In the genomic region with DNA sequence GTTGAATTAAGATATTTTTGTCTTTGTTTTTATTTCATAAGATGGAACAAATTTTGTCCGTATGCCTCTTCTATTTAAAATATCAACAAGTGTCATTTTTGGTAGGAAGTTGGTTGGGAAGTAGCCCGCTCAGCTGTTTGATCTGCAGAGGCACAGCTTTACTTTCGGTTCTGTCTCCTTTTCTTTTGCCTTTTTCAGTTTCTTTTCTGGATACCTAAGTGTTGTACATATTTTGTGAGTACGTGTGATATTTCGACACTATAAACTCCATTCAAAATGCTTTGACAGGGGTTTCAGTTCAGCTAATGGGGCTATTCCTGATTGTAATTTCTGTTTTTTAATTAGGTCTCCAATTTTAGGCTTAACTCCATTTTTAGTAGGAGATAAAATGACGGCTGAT, we compare ENCODE assay signal across 20 cellular contexts.
DNase-seq lines count a peak whose midpoint lies in the region; ATAC-seq, FAIRE-seq and TF ChIP-seq lines count a peak whose summit lies in the region.
"Had no signal": no experiment of that assay in that cellular context is flagged by ENCODE, and none has a peak within 500 bp of the region (broad histone marks: within the 10 kb centered on the region; RNA-seq: fewer than 3 reads in every experiment).

No MANE protein-coding gene starts in this region.

- no peaks in the 10 kb centered on the region for H3K36me3 Mint-ChIP-seq in CD14-positive monocyte
- no peaks in the 10 kb centered on the region for H3K36me3 Mint-ChIP-seq in activated CD4-positive, alpha-beta memory T cell treated with anti-CD3 and anti-CD28 coated beads for 36 hours
- H3K36me3 Mint-ChIP-seq: CD8-positive, alpha-beta T cell had no signal

- no peak overlapping the region for H3K27ac ChIP-seq in gastroesophageal sphincter
- H3K27ac ChIP-seq: BLaER1 treated with 17β-estradiol and CSF1 and Interleukin-3, amounts not matched to agents 10 nM and 100 nM had no signal

- peak overlapping the region; percentile 31 to 61 for H3K4me3 Mint-ChIP-seq in CD14-positive monocyte
- no peak overlapping the region for H3K4me3 Mint-ChIP-seq in activated CD4-positive, alpha-beta memory T cell treated with anti-CD3 and anti-CD28 coated beads for 36 hours
- H3K4me3 Mint-ChIP-seq: CD8-positive, alpha-beta T cell had no signal

- intact Hi-C loops in CD14-positive monocyte (cut with micrococcal nuclease) = no loop called here
- intact Hi-C loops in activated CD4-positive, alpha-beta memory T cell treated with anti-CD3 and anti-CD28 coated beads for 36 hours (cut with micrococcal nuclease) = no loop called here

- TF ChIP-seq POLR2A in H54 (IDR thresholded peaks at IDR 0.05; ENCODE audit: low read depth, low read length) (no peak), gastroesophageal sphincter (IDR thresholded peaks at IDR 0.05) (no peak)

- H3K4me1 ChIP-seq in gastroesophageal sphincter = no peaks in the 10 kb centered on the region
- H3K4me1 ChIP-seq: BLaER1 treated with 17β-estradiol and CSF1 and Interleukin-3, amounts not matched to agents 10 nM and 100 nM had no signal

- TF ChIP-seq EP300 in gastroesophageal sphincter (IDR thresholded peaks at IDR 0.05) = no peak

- POLR2A ChIA-PET in activated CD4-positive, alpha-beta memory T cell treated with anti-CD3 and anti-CD28 coated beads for 36 hours (lab: Charles Lee) = no interaction called here

- peaks cover 0 to 10% (median 3%) of the 10 kb centered on the region in 7 donors for H3K9me3 Mint-ChIP-seq in CD14-positive monocyte
- H3K9me3 Mint-ChIP-seq in activated CD4-positive, alpha-beta memory T cell treated with anti-CD3 and anti-CD28 coated beads for 36 hours = peaks cover 25% of the 10 kb centered on the region

- no peak for TF ChIP-seq CTCF in CD14-positive monocyte (IDR thresholded peaks at IDR 0.05)
- no peak for TF ChIP-seq CTCF in gastroesophageal sphincter (IDR thresholded peaks at IDR 0.05)

- no peak overlapping the region for H3K4me3 ChIP-seq in gastroesophageal sphincter
- H3K4me3 ChIP-seq: BLaER1 treated with 17β-estradiol and CSF1 and Interleukin-3, amounts not matched to agents 10 nM and 100 nM had no signal

- no peaks in the 10 kb centered on the region for H3K4me1 Mint-ChIP-seq in CD14-positive monocyte
- H3K4me1 Mint-ChIP-seq in activated CD4-positive, alpha-beta memory T cell treated with anti-CD3 and anti-CD28 coated beads for 36 hours (ENCODE audit: low read depth) = no peaks in the 10 kb centered on the region

- DNase-seq in CD14-positive monocyte (ENCODE audit: low spot score) (no peak), H54 (ENCODE audit: insufficient read length, low spot score) (no peak), OCI-M1 (lab: John Stamatoyannopoulos, UW) (peak; percentile 46), myocyte (ENCODE audit: low read depth) (peak; percentile 13), NCI-H2227 treated with DMSO at 0.1 percent for 48 hours (lab: John Stamatoyannopoulos, UW) (no peak)
- no peak for DNase-seq in activated CD4-positive, alpha-beta memory T cell treated with anti-CD3 and anti-CD28 coated beads for 36 hours
- DNase-seq: ACHN; CD8-positive, alpha-beta T cell; DND-41; H7; IMR-90; NCI-H1417; NCI-H1694 treated with DMSO at 0.1 percent for 48 hours; NCI-H2107; NCI-H69; NK-92 treated with Interleukin-12 subunit alpha and Interleukin-12 subunit beta, amount 100 ng/mL, for 24 hours; Right ventricle myocardium superior had no signal

- FAIRE-seq in H54 (lab: Jason Lieb, UNC) = peak; percentile 36
- FAIRE-seq: GM12891 had no signal

- peaks cover 0 to 1% (median 0%) of the 10 kb centered on the region in 3 donors for H3K27me3 Mint-ChIP-seq in CD14-positive monocyte (ENCODE audit: low read depth in 3 of 3)
- H3K27me3 Mint-ChIP-seq in activated CD4-positive, alpha-beta memory T cell treated with anti-CD3 and anti-CD28 coated beads for 36 hours = no peaks in the 10 kb centered on the region

- WGBS in gastroesophageal sphincter (ENCODE audit: low coverage in 1 of 2), 2 donors = 29 to 66% methylated on average over 6 of the region's 6 CpGs

- H3K27ac Mint-ChIP-seq in CD14-positive monocyte = no peak overlapping the region
- H3K27ac Mint-ChIP-seq in activated CD4-positive, alpha-beta memory T cell treated with anti-CD3 and anti-CD28 coated beads for 36 hours = no peak overlapping the region
- H3K27ac Mint-ChIP-seq: CD8-positive, alpha-beta T cell had no signal

- H3K9me3 ChIP-seq in gastroesophageal sphincter = peaks cover 0 to 4% (median 0%) of the 10 kb centered on the region in 3 donors

- CTCF ChIA-PET in activated CD4-positive, alpha-beta memory T cell treated with anti-CD3 and anti-CD28 coated beads for 36 hours (lab: Charles Lee) = no interaction called here

- H3K27me3 ChIP-seq in gastroesophageal sphincter = no peaks in the 10 kb centered on the region
- H3K27me3 ChIP-seq: BLaER1 treated with 17β-estradiol and CSF1 and Interleukin-3, amounts not matched to agents 10 nM and 100 nM had no signal

- no peaks in the 10 kb centered on the region for H3K36me3 ChIP-seq in gastroesophageal sphincter
- H3K36me3 ChIP-seq: BLaER1 treated with 17β-estradiol and CSF1 and Interleukin-3, amounts not matched to agents 10 nM and 100 nM had no signal

- ATAC-seq in gastroesophageal sphincter = no peak
- ATAC-seq: CD8-positive, alpha-beta T cell had no signal

Comparison
In these comparisons a context has a peak if more than half of its experiments do, and no peak if none do; other contexts are left out.
1. DNase-seq: peak in OCI-M1 (single experiment) and myocyte (single experiment); none in CD14-positive monocyte (single experiment), H54 (single experiment), activated CD4-positive, alpha-beta memory T cell treated with anti-CD3 and anti-CD28 coated beads for 36 hours (single experiment) and NCI-H2227 treated with DMSO at 0.1 percent for 48 hours (single experiment).